In the genomic region with DNA sequence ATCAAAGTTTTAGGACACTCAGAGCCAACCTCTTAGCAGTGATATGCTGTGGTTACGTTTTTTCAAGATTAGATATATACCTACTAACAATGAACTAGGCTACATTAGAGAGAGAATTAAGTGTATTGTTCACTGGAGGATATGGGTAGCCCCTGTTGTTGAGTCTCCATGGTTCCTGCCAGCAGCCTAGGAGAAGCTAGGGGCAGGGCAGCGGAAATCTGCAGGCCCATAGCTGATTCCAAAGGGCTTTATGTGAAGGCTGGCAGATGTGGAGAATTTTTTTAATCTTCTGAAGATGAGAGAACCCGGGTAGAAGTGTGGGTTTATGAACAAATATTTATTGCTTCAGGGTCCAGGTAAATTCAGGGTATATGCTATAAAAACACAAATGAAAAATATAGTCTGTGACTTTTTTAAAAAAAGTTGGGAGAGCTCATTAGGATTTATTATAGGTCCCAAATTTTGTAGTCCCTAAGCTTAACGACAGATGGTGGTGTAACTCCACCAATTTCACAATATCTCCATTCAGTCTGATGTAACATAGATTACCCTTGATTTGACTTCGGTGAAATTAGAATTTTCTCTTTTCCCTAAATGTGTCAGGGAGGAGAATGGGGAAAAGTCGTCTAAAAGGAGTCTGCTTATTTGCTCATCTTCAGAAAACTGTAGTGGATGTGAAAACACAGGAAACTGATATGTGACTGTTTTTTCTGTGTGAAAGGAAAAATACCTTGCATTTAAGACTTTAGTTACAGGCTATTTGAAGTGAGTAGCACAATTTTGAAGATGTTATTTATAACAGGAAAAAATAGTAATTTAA, we compare ENCODE assay signal across 8 cellular contexts.
A peak's percentile ranks its signal among the peaks of the same experiment; 100 is the strongest.
DNase-seq lines count a peak whose midpoint lies in the region; ATAC-seq and TF ChIP-seq lines count a peak whose summit lies in the region.

No MANE protein-coding gene starts in this region.

- no peaks in the 10 kb centered on the region for H3K9me2 ChIP-seq in PC-3 (replicated peaks; ENCODE audit: low read length)

- H3K4me2 ChIP-seq in PC-3 (ENCODE audit: low read length) = no peak overlapping the region

- POLR2A ChIA-PET in PC-3 (lab: Charles Lee; ENCODE audit: unreplicated experiment) = no interaction called here

- H3K36me3 Mint-ChIP-seq in endothelial cell (ENCODE audit: low read depth, unreplicated experiment) = no peaks in the 10 kb centered on the region

- intact Hi-C loops in PC-3 (cut with micrococcal nuclease) = loop anchor here (1.0 to 5.0 kb wide), 5 partner anchors 323 to 1828 kb away; no protein-coding TSS in a partner anchor

- H3K9me3 Mint-ChIP-seq in endothelial cell (ENCODE audit: unreplicated experiment) = no peaks in the 10 kb centered on the region

- H2AFZ ChIP-seq in PC-3 (ENCODE audit: low read length) (no peak overlapping the region), neuron (ENCODE audit: low read depth, low read length) (peak overlapping the region; percentile 22)

- no peak overlapping the region for H3K4me3 Mint-ChIP-seq in endothelial cell (ENCODE audit: unreplicated experiment)

- H3K27me3 ChIP-seq in PC-3 (ENCODE audit: low read length) = peaks cover 92% of the 10 kb centered on the region
- H3K27me3 ChIP-seq in neuron (ENCODE audit: insufficient read depth, low read length) = no peaks in the 10 kb centered on the region

- H3K27ac Mint-ChIP-seq in endothelial cell (ENCODE audit: unreplicated experiment) = peak overlapping the region; percentile 51

- no peaks in the 10 kb centered on the region for H3K79me2 ChIP-seq in PC-3 (ENCODE audit: low read length)

- H3K36me3 ChIP-seq in PC-3 (ENCODE audit: low read depth, low read length) = no peaks in the 10 kb centered on the region
- no peaks in the 10 kb centered on the region for H3K36me3 ChIP-seq in neuron (ENCODE audit: insufficient read depth, low read length)

- no TSS peak for BruUV-seq in PC-3 (replicated peaks; lab: Mats Ljungman, UMichigan)

- in situ Hi-C loops in Caki2 (cut with HindIII; ENCODE audit: low pct_unique_long_range_greater_than_20kb, low sequenced_read_pairs) = loop anchor here (5.0 kb wide), 1 partner anchor 330 kb away; a partner anchor contains a TSS

- DNase-seq in Caki2 (ENCODE audit: low read depth) = peak; percentile 58
- peak; percentile 37 for DNase-seq in HS-5 (ENCODE audit: low read depth)
- peak; percentile 70 for DNase-seq in PC-3
- DNase-seq in endothelial cell (ENCODE audit: low spot score) = peak; percentile 37
- DNase-seq in mesenteric fat pad (ENCODE audit: low spot score) = no peak

- H3K4me1 ChIP-seq in PC-3 (ENCODE audit: insufficient read depth, low read length) = no peaks in the 10 kb centered on the region
- H3K4me1 ChIP-seq in neuron (ENCODE audit: insufficient read depth, low read length) = peaks cover 4% of the 10 kb centered on the region

- H3K9ac ChIP-seq in PC-3 (ENCODE audit: low read length) = no peak overlapping the region

- H4K20me1 ChIP-seq in PC-3 (ENCODE audit: low read length) = no peaks in the 10 kb centered on the region

- ATAC-seq in PC-3 (peak; percentile 51), HG03469 (IDR thresholded peaks at IDR 0.05; ENCODE audit: unreplicated experiment) (no peak), GM21515 (IDR thresholded peaks at IDR 0.05; ENCODE audit: unreplicated experiment) (no peak)

- no peaks in the 10 kb centered on the region for H3F3A ChIP-seq in PC-3 (ENCODE audit: low read length, unreplicated experiment)

- TF ChIP-seq CTCF in PC-3 (conservative IDR thresholded peaks at IDR 0.05; ENCODE audit: low read depth, low read length) = peak; percentile 71
- TF ChIP-seq CTCF in endothelial cell (IDR thresholded peaks at IDR 0.05; ENCODE audit: unreplicated experiment) = peak; percentile 56

- no peak overlapping the region for H3K27ac ChIP-seq in PC-3 (ENCODE audit: low read length)

- no peak overlapping the region for H3K4me3 ChIP-seq in PC-3 (ENCODE audit: low read length)
- H3K4me3 ChIP-seq in neuron (ENCODE audit: low read length) = no peak overlapping the region

- CTCF ChIA-PET in PC-3 (lab: Charles Lee) = interaction anchor here (0.6 to 1.0 kb wide), 8 partner anchors 8 to 1770 kb away, joined by 3 to 10 read pairs (median 4); no protein-coding TSS in a partner anchor

- H3K4me1 Mint-ChIP-seq in endothelial cell (ENCODE audit: unreplicated experiment) = peaks cover 29% of the 10 kb centered on the region

- peaks cover 13% of the 10 kb centered on the region for H3K27me3 Mint-ChIP-seq in endothelial cell (ENCODE audit: unreplicated experiment)

- no peaks in the 10 kb centered on the region for H3K9me3 ChIP-seq in PC-3 (ENCODE audit: low read length)
- no peaks in the 10 kb centered on the region for H3K9me3 ChIP-seq in neuron (ENCODE audit: low read length)
